In the genomic region with DNA sequence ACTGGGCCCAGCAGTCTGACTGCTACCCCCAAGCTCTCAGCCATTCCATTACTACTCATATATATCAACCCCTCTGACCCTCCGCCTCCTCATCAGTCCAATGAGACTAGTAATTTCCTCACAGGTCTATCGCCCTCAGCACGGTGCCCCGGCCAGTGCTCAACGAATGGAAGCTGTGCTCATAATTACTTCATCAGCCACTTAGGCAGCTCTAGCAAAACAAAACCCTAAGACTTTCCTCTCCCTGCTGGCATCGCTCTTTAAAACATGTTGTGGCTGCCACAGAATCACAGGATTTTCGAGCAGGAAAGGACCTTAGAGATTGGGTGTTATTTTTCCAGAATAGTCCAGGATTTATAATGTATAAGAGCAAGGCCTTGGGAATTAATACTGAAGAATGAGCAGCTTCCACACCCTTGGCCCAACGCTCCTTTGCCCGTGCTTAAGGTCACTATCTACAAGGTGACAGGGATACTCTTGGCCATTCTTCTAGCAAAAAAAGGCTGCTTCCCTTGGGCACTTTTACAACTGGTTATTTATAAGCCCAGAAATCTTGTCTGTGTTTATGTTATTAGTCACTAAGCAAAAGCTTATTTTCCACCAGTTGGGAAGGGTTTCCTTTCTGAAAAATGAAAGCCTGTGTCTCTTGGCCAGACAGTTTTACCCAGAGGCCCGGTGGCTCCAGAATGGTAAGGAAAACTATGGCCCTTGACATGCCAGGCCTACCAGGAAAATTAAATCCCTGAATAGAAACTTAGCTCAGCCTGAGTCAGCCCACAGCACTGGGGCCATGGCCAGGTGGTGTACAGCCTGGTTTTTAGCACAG, we compare ENCODE assay signal across 10 cellular contexts. TPM values are rescaled to one million over a fixed set of nuclear protein-coding genes. Genes with fewer than 3 reads are reported as not detected.
DNase-seq lines count a peak whose midpoint lies in the region; ATAC-seq and TF ChIP-seq lines count a peak whose summit lies in the region.
"Had no signal": no experiment of that assay in that cellular context is flagged by ENCODE, and none has a peak within 500 bp of the region (broad histone marks: within the 10 kb centered on the region; RNA-seq: fewer than 3 reads in every experiment).

No MANE protein-coding gene starts in this region.

- in situ Hi-C loops in KBM-7 (cut with MboI; ENCODE audit: low pct_unique_long_range_greater_than_20kb, low sequenced_read_pairs): no loop called here

- ATAC-seq in stimulated activated naive CD8-positive, alpha-beta T cell treated with anti-CD3 and anti-CD28 coated beads, Interleukin-15, amount 100 ng/mL, for 72 hours: no peak
- ATAC-seq: activated naive CD8-positive, alpha-beta T cell treated with anti-CD3 and anti-CD28 coated beads, Interleukin-2, amount 50 U/mL, for 24 hours had no signal

- H3K27ac ChIP-seq in coronary artery (peak overlapping the region; percentile 92 to 96), suprapubic skin (peak overlapping the region; percentile 52), prostate gland (peak overlapping the region in 1 of 2 donors; percentile 23)

- H3K27me3 ChIP-seq in suprapubic skin (no peaks in the 10 kb centered on the region), prostate gland (replicated peaks; ENCODE audit: insufficient read depth) (no peaks in the 10 kb centered on the region)

- TF ChIP-seq EP300 in suprapubic skin (IDR thresholded peaks at IDR 0.05): no peak

- peaks cover 2% of the 10 kb centered on the region for H3K27me3 Mint-ChIP-seq in HFFc6 (ENCODE audit: insufficient read depth)
- peaks cover 29% of the 10 kb centered on the region for H3K27me3 Mint-ChIP-seq in stimulated activated naive CD8-positive, alpha-beta T cell treated with anti-CD3 and anti-CD28 coated beads, Interleukin-15, amount 100 ng/mL, for 72 hours

- intact Hi-C loops in prostate gland (cut with DNase I): no loop called here

- H3K4me1 Mint-ChIP-seq in HFFc6 (ENCODE audit: low read depth): peaks cover 71% of the 10 kb centered on the region
- no peaks in the 10 kb centered on the region for H3K4me1 Mint-ChIP-seq in stimulated activated naive CD8-positive, alpha-beta T cell treated with anti-CD3 and anti-CD28 coated beads, Interleukin-15, amount 100 ng/mL, for 72 hours
- H3K4me1 Mint-ChIP-seq: activated naive CD8-positive, alpha-beta T cell treated with anti-CD3 and anti-CD28 coated beads, Interleukin-2, amount 50 U/mL, for 24 hours had no signal

- 46% methylated on average over 10 of the region's 10 CpGs for WGBS in suprapubic skin
- WGBS in prostate gland: 73% methylated on average over 10 of the region's 10 CpGs

- H3K9me3 ChIP-seq in suprapubic skin: no peaks in the 10 kb centered on the region
- H3K9me3 ChIP-seq in prostate gland: no peaks in the 10 kb centered on the region

- peak overlapping the region; percentile 89 for H3K27ac Mint-ChIP-seq in HFFc6
- no peak overlapping the region for H3K27ac Mint-ChIP-seq in stimulated activated naive CD8-positive, alpha-beta T cell treated with anti-CD3 and anti-CD28 coated beads, Interleukin-15, amount 100 ng/mL, for 72 hours
- H3K27ac Mint-ChIP-seq: activated naive CD8-positive, alpha-beta T cell treated with anti-CD3 and anti-CD28 coated beads, Interleukin-2, amount 50 U/mL, for 24 hours had no signal

- H3K4me3 ChIP-seq in coronary artery (peak overlapping the region; percentile 23), suprapubic skin (no peak overlapping the region), prostate gland (no peak overlapping the region)

- TF ChIP-seq POLR2A in suprapubic skin (IDR thresholded peaks at IDR 0.05): no peak
- no peak for TF ChIP-seq POLR2A in prostate gland (IDR thresholded peaks at IDR 0.05)

- peaks cover 2% of the 10 kb centered on the region for H3K36me3 ChIP-seq in suprapubic skin
- no peaks in the 10 kb centered on the region for H3K36me3 ChIP-seq in prostate gland

- peaks cover 44% of the 10 kb centered on the region for H3K36me3 Mint-ChIP-seq in HFFc6 (ENCODE audit: low read depth)

- H3K4me3 Mint-ChIP-seq in HFFc6: peak overlapping the region; percentile 63
- no peak overlapping the region for H3K4me3 Mint-ChIP-seq in stimulated activated naive CD8-positive, alpha-beta T cell treated with anti-CD3 and anti-CD28 coated beads, Interleukin-15, amount 100 ng/mL, for 72 hours
- H3K4me3 Mint-ChIP-seq: activated naive CD8-positive, alpha-beta T cell treated with anti-CD3 and anti-CD28 coated beads, Interleukin-2, amount 50 U/mL, for 24 hours had no signal

- TF ChIP-seq CTCF in HFFc6 (IDR thresholded peaks at IDR 0.05) (no peak), coronary artery (IDR thresholded peaks at IDR 0.05) (no peak), suprapubic skin (IDR thresholded peaks at IDR 0.05) (no peak), prostate gland (IDR thresholded peaks at IDR 0.05) (no peak)

- DNase-seq in HFFc6 (peak; percentile 91), coronary artery (ENCODE audit: low spot score) (peak; percentile 92), kidney tubule cell (ENCODE audit: low spot score) (peak; percentile 86), suprapubic skin (ENCODE audit: low spot score in 2 of 2) (no peak), KBM-7 (no peak), NCI-H510A treated with DMSO at 0.1 percent for 48 hours (lab: John Stamatoyannopoulos, UW) (no peak), prostate gland (ENCODE audit: low spot score) (no peak)
- no peak for DNase-seq in stimulated activated naive CD8-positive, alpha-beta T cell treated with anti-CD3 and anti-CD28 coated beads, Interleukin-15, amount 100 ng/mL, for 72 hours
- DNase-seq: activated naive CD8-positive, alpha-beta T cell treated with anti-CD3 and anti-CD28 coated beads, Interleukin-2, amount 50 U/mL, for 24 hours; NCI-H2107 had no signal

- H3K4me1 ChIP-seq in suprapubic skin (peaks cover 51% of the 10 kb centered on the region), prostate gland (replicated peaks) (no peaks in the 10 kb centered on the region)

- no peaks in the 10 kb centered on the region for H3K9me3 Mint-ChIP-seq in HFFc6
- H3K9me3 Mint-ChIP-seq in stimulated activated naive CD8-positive, alpha-beta T cell treated with anti-CD3 and anti-CD28 coated beads, Interleukin-15, amount 100 ng/mL, for 72 hours: no peaks in the 10 kb centered on the region
- H3K9me3 Mint-ChIP-seq: activated naive CD8-positive, alpha-beta T cell treated with anti-CD3 and anti-CD28 coated beads, Interleukin-2, amount 50 U/mL, for 24 hours had no signal

RNA-seq across cellular contexts. Expression of a gene that starts 48.0 kb away (rescaled TPM):
- 10 to 100 TPM; 11.0 to 37.3 (median 14.1) TPM for total RNA-seq in HFFc6 (2021; fragmentation: NEBNext Ultra II Directional; extraction: Animal tissue kit (Norgen Biotek cat#: 25700))
- 10 to 100 TPM; 22.6 to 44.3 (median 38.4) TPM for total RNA-seq in suprapubic skin
- total RNA-seq in prostate gland: 10 to 100 TPM in 1 of 2 donors, 1 to 10 TPM in 1; 9.6 to 16.0 TPM

Comparison
In these comparisons a context has a peak if more than half of its experiments do, and no peak if none do; other contexts are left out.
1. DNase-seq: peak in HFFc6 (single experiment), coronary artery (single experiment) and kidney tubule cell (single experiment); none in suprapubic skin (0 of 2), KBM-7 (single experiment), NCI-H510A treated with DMSO at 0.1 percent for 48 hours (single experiment), stimulated activated naive CD8-positive, alpha-beta T cell treated with anti-CD3 and anti-CD28 coated beads, Interleukin-15, amount 100 ng/mL, for 72 hours (0 of 2) and prostate gland (single experiment).